17 cellular contexts compared by ENCODE assay signal in the genomic region with DNA sequence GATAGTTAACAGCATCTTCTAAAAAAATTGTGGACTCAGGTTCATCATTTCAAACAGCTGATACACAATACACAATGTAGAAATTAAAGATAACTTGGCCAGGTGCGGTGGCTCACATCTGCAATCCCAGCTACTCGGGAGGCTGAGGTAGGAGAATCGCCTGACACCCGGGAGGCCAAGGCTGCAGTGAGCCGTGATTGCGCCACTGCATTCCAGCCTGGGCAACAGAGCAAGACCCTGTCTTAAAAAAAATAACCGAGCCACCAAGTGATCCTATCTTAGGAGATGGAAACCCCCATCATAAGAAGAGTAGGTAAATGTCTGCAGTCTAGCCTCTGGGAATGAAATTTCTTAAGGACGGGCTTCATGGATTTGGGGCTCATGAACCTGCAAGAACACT.
"Had no signal": no experiment of that assay in that cellular context is flagged by ENCODE, and none has a peak within 500 bp of the region (broad histone marks: within the 10 kb centered on the region; RNA-seq: fewer than 3 reads in every experiment).

No MANE protein-coding gene starts in this region.

- H3K36me3 ChIP-seq: cardiac muscle cell, lower lobe of right lung, tibial nerve had no signal

- DNase-seq: activated B cell treated with CpG ODN at 0.5 μM for 24 hours; activated CD4-positive, alpha-beta T cell treated with anti-CD3 and anti-CD28 coated beads for 36 hours; activated CD4-positive, alpha-beta T cell treated with anti-CD3 and anti-CD28 coated beads, Interleukin-2, amount 50 U/mL, for 48 hours; activated CD8-positive, alpha-beta memory T cell treated with anti-CD3 and anti-CD28 coated beads, Interleukin-2, amount 50 U/mL, for 48 hours; activated naive CD4-positive, alpha-beta T cell treated with anti-CD3 and anti-CD28 coated beads for 36 hours; activated naive CD8-positive, alpha-beta T cell treated with anti-CD3 and anti-CD28 coated beads, Interleukin-2, amount 10 ng/mL, durations not matched to agents 7 days and 5 days; activated T-cell treated with anti-CD3 and anti-CD28 coated beads, Interleukin-2, amount 50 U/mL, for 4 hours; amniotic stem cell; effector CD4-positive, alpha-beta T cell; kidney; lower lobe of right lung; naive thymus-derived CD8-positive, alpha-beta T cell; stimulated activated CD4-positive, alpha-beta T cell treated with anti-CD3 and anti-CD28 coated beads, Interleukin-4, amount 100 ng/mL, for 24 hours; stimulated activated naive CD4-positive, alpha-beta T cell treated with Interleukin-2 at 50 U/mL for 16 hours; T-helper 9 cell had no signal

- H3K9me3 ChIP-seq: lower lobe of right lung had no signal

- H3K4me3 ChIP-seq: cardiac muscle cell, lower lobe of right lung, tibial nerve had no signal

- ATAC-seq: activated CD4-positive, alpha-beta T cell treated with anti-CD3 and anti-CD28 coated beads for 36 hours; activated T-cell treated with anti-CD3 and anti-CD28 coated beads, Interleukin-2, amount 50 U/mL, for 4 hours; naive thymus-derived CD8-positive, alpha-beta T cell had no signal

- H3K27me3 ChIP-seq: cardiac muscle cell, tibial nerve had no signal

- H3K27ac ChIP-seq: cardiac muscle cell, lower lobe of right lung, tibial nerve had no signal
